8 cellular contexts compared by ENCODE assay signal in genomic region chr19:3626473-3627350, GRCh38. TPM values are rescaled to one million over a fixed set of nuclear protein-coding genes. Genes with fewer than 3 reads are reported as not detected.
DNase-seq lines count a peak whose midpoint lies in the region; ATAC-seq and TF ChIP-seq lines count a peak whose summit lies in the region.

Gene CACTIN (minus strand): TSS chr19:3626790. CDS start chr19:3626762, 28 bp downstream.

- H3K9ac ChIP-seq in smooth muscle cell (ENCODE audit: low read depth) = peak within 1 kb of the TSS; percentile 86

- H3K9me3 ChIP-seq in smooth muscle cell (replicated peaks; ENCODE audit: low read depth) = no peaks in the 10 kb centered on the region

- H3K4me1 ChIP-seq in ACC112 (ENCODE audit: control insufficient read depth, insufficient read depth, low read length, unreplicated experiment) (peaks cover 8% of the 10 kb centered on the region), smooth muscle cell (ENCODE audit: low read depth) (peaks cover 9% of the 10 kb centered on the region)

- H3K4me2 ChIP-seq in smooth muscle cell = peak within 1 kb of the TSS; percentile 98

- intact Hi-C loops in activated B cell treated with CpG ODN at 0.5 μM for 24 hours (cut with micrococcal nuclease) = loop anchor here (1.0 to 2.0 kb wide), 6 partner anchors 54 to 344 kb away; partner anchors contain the start of genes DAPK3, FZR1, HMG20B and MFSD12

- H3K79me2 ChIP-seq in ACC112 (ENCODE audit: control insufficient read depth, insufficient read depth, low read length, unreplicated experiment) (peaks cover 21% of the 10 kb centered on the region), smooth muscle cell (ENCODE audit: low read depth) (peaks cover 26% of the 10 kb centered on the region)

- H3K27me3 ChIP-seq in ACC112 (ENCODE audit: insufficient read depth, low read length) (no peaks in the 10 kb centered on the region), smooth muscle cell (ENCODE audit: low read depth) (no peaks in the 10 kb centered on the region)

- peak within 1 kb of the TSS; percentile 97 for H3K4me3 ChIP-seq in ACC112 (ENCODE audit: low read depth, low read length)
- H3K4me3 ChIP-seq in smooth muscle cell = peak within 1 kb of the TSS; percentile 93

- H3K4me1 Mint-ChIP-seq in activated B cell treated with CpG ODN at 0.5 μM for 24 hours = peaks cover 30% of the 10 kb centered on the region

- CTCF ChIA-PET in activated B cell treated with CpG ODN at 0.5 μM for 24 hours (lab: Charles Lee) = interaction anchor here (1.0 to 1.2 kb wide), 2 partner anchors 8 to 82 kb away, joined by 3 read pairs; no protein-coding TSS in a partner anchor

- under 1% methylated on average over 77 of the region's 80 CpGs for WGBS in smooth muscle cell (ENCODE audit: low lambda C conversion rate)

- H3K36me3 ChIP-seq in ACC112 (ENCODE audit: insufficient read depth, low read length) (no peaks in the 10 kb centered on the region), smooth muscle cell (ENCODE audit: low read depth) (no peaks in the 10 kb centered on the region)

- H3K9me3 Mint-ChIP-seq in activated B cell treated with CpG ODN at 0.5 μM for 24 hours = no peaks in the 10 kb centered on the region

- H3K27ac ChIP-seq in ACC112 (ENCODE audit: low read depth, low read length) (peak within 1 kb of the TSS; percentile 87), caudate nucleus (ENCODE audit: low read depth, low read length) (peak within 1 kb of the TSS; percentile 100), smooth muscle cell (ENCODE audit: low read depth) (peak within 1 kb of the TSS; percentile 92)

- peak; percentile 82 for ATAC-seq in GM18907 (IDR thresholded peaks at IDR 0.05; ENCODE audit: unreplicated experiment)
- ATAC-seq in HG03159 (IDR thresholded peaks at IDR 0.05; ENCODE audit: unreplicated experiment) = peak; percentile 84
- ATAC-seq in activated B cell treated with CpG ODN at 0.5 μM for 24 hours (ENCODE audit: low read depth) = peak; percentile 98

- TF ChIP-seq CTCF in activated B cell treated with CpG ODN at 0.5 μM for 24 hours (IDR thresholded peaks at IDR 0.05) (no peak), smooth muscle cell (IDR thresholded peaks at IDR 0.05; ENCODE audit: borderline replicate concordance, insufficient read depth, poor library complexity, severe bottlenecking) (no peak)

- no peaks in the 10 kb centered on the region for H3K27me3 Mint-ChIP-seq in activated B cell treated with CpG ODN at 0.5 μM for 24 hours

- POLR2A ChIA-PET in activated B cell treated with CpG ODN at 0.5 μM for 24 hours (lab: Charles Lee) = interaction anchor here (0.7 to 1.5 kb wide), 3 partner anchors 18 to 126 kb away, joined by 3 to 6 read pairs (median 3); partner anchors contain the start of gene DOHH

- H3K4me3 Mint-ChIP-seq in activated B cell treated with CpG ODN at 0.5 μM for 24 hours = peak within 1 kb of the TSS; percentile 97

- DNase-seq in NCI-H345 (lab: John Stamatoyannopoulos, UW) (peak; percentile 99), activated B cell treated with CpG ODN at 0.5 μM for 24 hours (peak; percentile 95), caudate nucleus (lab: John Stamatoyannopoulos, UW) (peak; percentile 51 to 99 (median 97)), iPS-NIHi7 (ENCODE audit: extremely low spot score) (peak; percentile 100), smooth muscle cell (lab: John Stamatoyannopoulos, UW; ENCODE audit: unreplicated experiment) (peak; percentile 91)

- peaks cover 7% of the 10 kb centered on the region for H3F3A ChIP-seq in smooth muscle cell (ENCODE audit: low read depth)

- H3K27ac Mint-ChIP-seq in activated B cell treated with CpG ODN at 0.5 μM for 24 hours = peak within 1 kb of the TSS; percentile 99

- peaks cover 19% of the 10 kb centered on the region for H3K36me3 Mint-ChIP-seq in activated B cell treated with CpG ODN at 0.5 μM for 24 hours (ENCODE audit: low read depth)

- peaks cover 17% of the 10 kb centered on the region for H4K20me1 ChIP-seq in smooth muscle cell (ENCODE audit: low read depth)

- H2AFZ ChIP-seq in ACC112 (ENCODE audit: low read length, unreplicated experiment) = peak within 1 kb of the TSS; percentile 82
- peak within 1 kb of the TSS; percentile 64 for H2AFZ ChIP-seq in smooth muscle cell (ENCODE audit: low read depth)

RNA-seq across cellular contexts. Expression of gene CACTIN, which starts in this region (rescaled TPM):
- total RNA-seq in activated B cell treated with CpG ODN at 0.5 μM for 24 hours (45.3 and 48.1 TPM in 2 replicates), smooth muscle cell (16.7 and 17.5 TPM in 2 replicates)
- 17.3 and 22.5 TPM in 2 replicates for polyA plus RNA-seq in smooth muscle cell

Comparison
In these comparisons a context has a peak if more than half of its experiments do, and no peak if none do; other contexts are left out.
1. Peak in every context shown above with its lines: DNase-seq, ATAC-seq, H3K4me3 ChIP-seq and H3K27ac ChIP-seq.